ENCODE assay signal across 22 cellular contexts in genomic region chr5:110940136-110940535, GRCh38.
"Had no signal": no experiment of that assay in that cellular context is flagged by ENCODE, and none has a peak within 500 bp of the region (broad histone marks: within the 10 kb centered on the region; RNA-seq: fewer than 3 reads in every experiment).

No MANE protein-coding gene starts in this region.

- H3K36me3 ChIP-seq: esophagus muscularis mucosa, gastrocnemius medialis, heart right ventricle, left ventricle myocardium inferior, lower lobe of right lung, neural progenitor cell, ovary, right atrium auricular region, sigmoid colon, tibial nerve, upper lobe of right lung had no signal

- DNase-seq: effector memory CD8-positive, alpha-beta T cell; gastrocnemius medialis; heart right ventricle; left cardiac atrium; left ventricle myocardium inferior; lower lobe of right lung; midbrain; nucleus accumbens; ovary; sigmoid colon; small intestine; stimulated activated CD4-positive, alpha-beta T cell treated with anti-CD3 and anti-CD28 coated beads, Interleukin-4, amount 100 ng/mL, for 24 hours; stimulated activated naive B cell treated with anti-CD40 and anti-IgM and Interleukin-4, amounts not matched to agents 10 μg/mL and 1 μg/mL and 100 μg/mL, for 72 hours; stimulated activated naive CD8-positive, alpha-beta T cell treated with anti-CD3 and anti-CD28 coated beads, Interleukin-15, amount 100 ng/mL, for 72 hours; testis; upper lobe of right lung had no signal

- H3K4me2 ChIP-seq: neural progenitor cell had no signal

- H3K9me3 ChIP-seq: esophagus muscularis mucosa, gastrocnemius medialis, heart right ventricle, left ventricle myocardium inferior, lower lobe of right lung, ovary, right atrium auricular region, sigmoid colon, testis, tibial nerve, upper lobe of right lung had no signal

- ATAC-seq: effector memory CD8-positive, alpha-beta T cell; gastrocnemius medialis; heart right ventricle; left cardiac atrium; lower lobe of right lung; natural killer cell treated with Interleukin-12 subunit alpha and Interleukin-12 subunit beta and Interleukin-15 and Interleukin-18, amount 100 ng/mL, for 72 hours; stimulated activated naive B cell treated with anti-CD40 and anti-IgM and Interleukin-4, amounts not matched to agents 10 μg/mL and 1 μg/mL and 100 μg/mL, for 72 hours; stimulated activated naive CD8-positive, alpha-beta T cell treated with anti-CD3 and anti-CD28 coated beads, Interleukin-15, amount 100 ng/mL, for 72 hours; upper lobe of right lung had no signal

- H3K4me1 ChIP-seq: esophagus muscularis mucosa, gastrocnemius medialis, heart right ventricle, left ventricle myocardium inferior, lower lobe of right lung, neural progenitor cell, right atrium auricular region, sigmoid colon, testis, tibial nerve, upper lobe of right lung had no signal

- H3K4me3 ChIP-seq: esophagus muscularis mucosa, gastrocnemius medialis, heart right ventricle, left ventricle myocardium inferior, lower lobe of right lung, neural progenitor cell, ovary, right atrium auricular region, sigmoid colon, testis, tibial nerve, upper lobe of right lung had no signal

- H2AFZ ChIP-seq: neural progenitor cell had no signal

- H3K9ac ChIP-seq: neural progenitor cell had no signal

- H3K27me3 ChIP-seq: esophagus muscularis mucosa, gastrocnemius medialis, heart right ventricle, neural progenitor cell, ovary, right atrium auricular region, sigmoid colon, testis, tibial nerve, upper lobe of right lung had no signal

- H3K27ac ChIP-seq: epithelial cell of prostate, esophagus muscularis mucosa, gastrocnemius medialis, heart right ventricle, left ventricle myocardium inferior, lower lobe of right lung, neural progenitor cell, ovary, right atrium auricular region, sigmoid colon, testis, tibial nerve, upper lobe of right lung had no signal
